1 cellular context compared by ENCODE assay signal in genomic region chr3:127385540-127385870, GRCh38.
TF ChIP-seq lines count a peak whose summit lies in the region.

No MANE protein-coding gene starts in this region.

TF ChIP-seq in SK-N-SH, 30 proteins besides CTCF, POLR2A, EP300 and RAD21 (continued from another document):
- TF ChIP-seq IRF3 (IDR thresholded peaks at IDR 0.05; ENCODE audit: low read depth, low read length) (no peak), CHD2 (IDR thresholded peaks at IDR 0.05; ENCODE audit: low read length, partially characterized antibody) (no peak), USF1 (IDR thresholded peaks at IDR 0.05; ENCODE audit: borderline replicate concordance, low read depth) (no peak), RXRA (IDR thresholded peaks at IDR 0.05; ENCODE audit: borderline replicate concordance, low read depth) (no peak), USF2 (IDR thresholded peaks at IDR 0.05; ENCODE audit: borderline replicate concordance, low read depth, low read length) (no peak), RCOR1 (IDR thresholded peaks at IDR 0.05; ENCODE audit: low read length) (no peak), PBX3 (IDR thresholded peaks at IDR 0.05) (no peak)
